In the genomic region with DNA sequence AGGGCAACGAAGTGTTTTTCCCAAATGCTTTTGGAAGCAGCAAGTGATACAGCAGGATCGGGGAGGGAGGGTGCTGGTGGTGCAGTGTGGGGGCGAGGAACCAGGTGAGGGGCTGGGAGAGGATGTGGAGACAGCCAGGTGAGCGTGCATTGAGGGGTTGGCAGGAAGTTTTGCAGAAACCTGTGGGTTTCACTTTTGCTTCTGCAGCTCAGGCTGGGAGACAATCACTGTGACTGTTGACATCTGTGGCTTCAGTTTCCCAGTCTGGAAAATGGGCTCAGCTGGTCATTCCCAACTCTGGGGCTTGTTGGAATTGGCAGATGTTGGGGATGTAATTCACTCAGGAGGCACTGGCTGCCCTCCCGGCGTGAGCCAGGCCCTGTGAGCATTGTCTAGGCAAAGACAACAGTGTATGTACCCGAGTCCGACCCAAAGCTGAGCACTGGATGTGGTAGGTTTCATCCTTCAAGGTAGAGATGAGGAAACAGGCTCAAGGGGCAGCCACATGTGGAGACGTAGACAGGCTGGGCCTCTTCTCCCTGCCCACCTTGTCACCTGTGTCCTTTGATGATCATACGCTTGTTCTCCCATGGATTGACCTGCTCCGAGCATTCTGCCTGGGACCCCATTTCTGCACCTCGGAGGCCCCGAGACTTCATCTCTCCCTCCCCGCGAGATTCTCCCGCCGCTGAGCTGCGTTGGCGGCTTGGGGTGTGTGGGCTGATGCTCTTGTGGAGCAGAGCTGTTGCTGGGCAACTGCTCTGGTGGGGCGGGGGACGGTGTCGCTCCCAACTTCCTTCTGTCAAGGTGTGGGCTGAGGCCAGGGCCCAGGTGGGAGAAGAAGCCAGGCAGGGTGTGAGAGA, we compare ENCODE assay signal across 8 cellular contexts. TPM values are rescaled to one million over a fixed set of nuclear protein-coding genes. Genes with fewer than 3 reads are reported as not detected.
A peak's percentile ranks its signal among the peaks of the same experiment; 100 is the strongest.
DNase-seq lines count a peak whose midpoint lies in the region; ATAC-seq and TF ChIP-seq lines count a peak whose summit lies in the region.

No MANE protein-coding gene starts in this region.

- no peak overlapping the region for H3K4me2 ChIP-seq in osteoblast (ENCODE audit: insufficient read depth, low read length)

- no peaks in the 10 kb centered on the region for H3K79me2 ChIP-seq in osteoblast (ENCODE audit: insufficient read depth, low read length)

- no peaks in the 10 kb centered on the region for H3K9me3 ChIP-seq in Peyer's patch
- no peaks in the 10 kb centered on the region for H3K9me3 ChIP-seq in osteoblast (ENCODE audit: low read depth, low read length)

- H3K27me3 ChIP-seq in Peyer's patch (no peaks in the 10 kb centered on the region), osteoblast (ENCODE audit: insufficient read depth, low read length) (no peaks in the 10 kb centered on the region)

- peak in 2 of 3 donors; percentile 76 to 77 for DNase-seq in Peyer's patch
- peak; percentile 74 for DNase-seq in osteoblast (ENCODE audit: insufficient read length, low spot score, missing footprints)
- no peak for DNase-seq in KBM-7
- DNase-seq in NCI-H1436 treated with DMSO at 0.1 percent for 48 hours (lab: John Stamatoyannopoulos, UW), result no peak
- no peak for DNase-seq in DMS79 treated with DMSO at 0.1 percent for 48 hours (lab: John Stamatoyannopoulos, UW)

- peak overlapping the region; percentile 3 to 92 (median 74) for H3K4me3 ChIP-seq in Peyer's patch
- no peak overlapping the region for H3K4me3 ChIP-seq in osteoblast (ENCODE audit: insufficient read depth, low read length)

- in situ Hi-C loops in KBM-7 (cut with MboI; ENCODE audit: low pct_unique_long_range_greater_than_20kb, low sequenced_read_pairs), result no loop called here

- no peak for TF ChIP-seq POLR2A in Peyer's patch (IDR thresholded peaks at IDR 0.05)

- H2AFZ ChIP-seq in osteoblast (ENCODE audit: low read length), result no peak overlapping the region

- no peak for ATAC-seq in GM21619 (IDR thresholded peaks at IDR 0.05; ENCODE audit: unreplicated experiment)

- peaks cover 4 to 22% (median 17%) of the 10 kb centered on the region in 4 donors for H3K4me1 ChIP-seq in Peyer's patch
- peaks cover 17% of the 10 kb centered on the region for H3K4me1 ChIP-seq in osteoblast (ENCODE audit: insufficient read depth, low read length)

- H4K20me1 ChIP-seq in osteoblast (ENCODE audit: insufficient read depth, low read length), result peaks cover 22% of the 10 kb centered on the region

- TF ChIP-seq CTCF in 22Rv1 (IDR thresholded peaks at IDR 0.05) (no peak), Peyer's patch (IDR thresholded peaks at IDR 0.05) (no peak), osteoblast (IDR thresholded peaks at IDR 0.05; ENCODE audit: extremely low read depth, low read depth, low read length) (no peak)

- H3K36me3 ChIP-seq in Peyer's patch (peaks cover 0 to 30% (median 0%) of the 10 kb centered on the region in 3 donors), osteoblast (ENCODE audit: insufficient read depth, low read length) (peaks cover 2% of the 10 kb centered on the region)

- 0 out of 2 replicates have a peak overlapping the region, but pooled peaks have one; percentile 63 for H3K27ac ChIP-seq in 22Rv1
- peak overlapping the region; percentile 52 to 90 (median 66) for H3K27ac ChIP-seq in Peyer's patch
- H3K27ac ChIP-seq in angular gyrus (ENCODE audit: low read depth, low read length), result peak overlapping the region; percentile 56
- H3K27ac ChIP-seq in osteoblast (ENCODE audit: low read depth, low read length), result no peak overlapping the region

RNA-seq across cellular contexts. Expression of a gene that starts 21.9 kb away (rescaled TPM):
- 10 to 100 TPM; 47.8 to 56.3 (median 52.0) TPM for total RNA-seq in Peyer's patch
- total RNA-seq in osteoblast, result 5.4 and 5.6 TPM in 2 replicates

RNA-seq across cellular contexts. Expression of a gene that starts 32.7 kb away (rescaled TPM):
- total RNA-seq in Peyer's patch (10 to 100 TPM in 1 of 4 donors, 1 to 10 TPM in 3; 1.2 to 19.0 (median 2.8) TPM), osteoblast (0.29 and 0.72 TPM in 2 replicates)

RNA-seq across cellular contexts. Expression of a gene that starts 33.5 kb away (rescaled TPM):
- 10 to 100 TPM; 19.7 to 45.4 (median 28.2) TPM for total RNA-seq in Peyer's patch
- 25.7 and 28.0 TPM in 2 replicates for total RNA-seq in osteoblast

RNA-seq across cellular contexts. Expression of a gene that starts 54.1 kb away (rescaled TPM):
- total RNA-seq in Peyer's patch (100 to 1,000 TPM in 1 of 4 donors, 10 to 100 TPM in 3; 54.9 to 109 (median 60.7) TPM), osteoblast (110 and 126 TPM in 2 replicates)

Comparison
In these comparisons a context has a peak if more than half of its experiments do, and no peak if none do; other contexts are left out.
1. DNase-seq: peak in Peyer's patch (2 of 3) and osteoblast (single experiment); none in KBM-7 (single experiment), NCI-H1436 treated with DMSO at 0.1 percent for 48 hours (single experiment) and DMS79 treated with DMSO at 0.1 percent for 48 hours (single experiment).